In genomic region chr17:81807210-81807719, GRCh38 we compare ENCODE assay signal across 27 cellular contexts. TPM values are rescaled to one million over a fixed set of nuclear protein-coding genes. Genes with fewer than 3 reads are reported as not detected.
"Had no signal": no experiment of that assay in that cellular context is flagged by ENCODE, and none has a peak within 500 bp of the region (broad histone marks: within the 10 kb centered on the region; RNA-seq: fewer than 3 reads in every experiment).

No MANE protein-coding gene starts in this region.

- DNase-seq: effector memory CD8-positive, alpha-beta T cell; gastrocnemius medialis; heart right ventricle; hypothalamus; kidney glomerular epithelial cell; mesendoderm; naive B cell; psoas muscle; retina; spleen; stimulated activated CD4-positive, alpha-beta T cell treated with anti-CD3 and anti-CD28 coated beads, Interleukin-15, amount 100 ng/mL, for 24 hours; stimulated activated CD4-positive, alpha-beta T cell treated with anti-CD3 and anti-CD28 coated beads, Interleukin-1b, Interleukin-23, amount 100 ng/mL, for 48 hours; stimulated activated CD4-positive, alpha-beta T cell treated with anti-CD3 and anti-CD28 coated beads, Interleukin-4, amount 100 ng/mL, for 24 hours; upper lobe of right lung had no signal

- FAIRE-seq: islet of Langerhans had no signal

- H3K4me3 ChIP-seq: esophagus muscularis mucosa, gastrocnemius medialis, heart right ventricle, psoas muscle, spleen, tibial nerve, upper lobe of right lung had no signal

- H3K79me2 ChIP-seq: parathyroid adenoma had no signal

- H3K36me3 ChIP-seq: esophagus muscularis mucosa, gastrocnemius medialis, heart right ventricle, spleen, tibial nerve, upper lobe of right lung had no signal

- H3K27ac ChIP-seq: epithelial cell of prostate, esophagus muscularis mucosa, gastrocnemius medialis, heart right ventricle, parathyroid adenoma, psoas muscle, spleen, tibial nerve, upper lobe of right lung had no signal

- H3K9me3 ChIP-seq: esophagus muscularis mucosa, gastrocnemius medialis, heart right ventricle, psoas muscle, spleen, tibial nerve, upper lobe of right lung had no signal

- H2AFZ ChIP-seq: parathyroid adenoma had no signal

- ATAC-seq: effector memory CD8-positive, alpha-beta T cell; gastrocnemius medialis; sciatic nerve; stimulated activated memory B cell treated with anti-CD40 and anti-IgM and Interleukin-4, amounts not matched to agents 10 μg/mL and 1 μg/mL and 100 μg/mL, for 72 hours; upper lobe of right lung had no signal

- H3K9ac ChIP-seq: parathyroid adenoma had no signal

- H3K4me1 ChIP-seq: parathyroid adenoma, psoas muscle, upper lobe of right lung had no signal

RNA-seq across cellular contexts. Expression of gene GCGR, which starts 3.3 kb away (rescaled TPM):
- total RNA-seq: fibroblast of villous mesenchyme, heart right ventricle, lung microvascular endothelial cell, omental fat pad, psoas muscle, skeletal muscle tissue, temporal lobe, upper lobe of right lung had no signal

RNA-seq across cellular contexts. Expression of gene PPP1R27, which starts 27.6 kb away (rescaled TPM):
- total RNA-seq: esophagus muscularis mucosa, fibroblast of villous mesenchyme, liver, lung microvascular endothelial cell, sciatic nerve, spleen, temporal lobe, upper lobe of right lung had no signal
